ENCODE assay signal across 3 cellular contexts in genomic region chr1:32111789-32112188, GRCh38.
TF ChIP-seq lines count a peak whose summit lies in the region.

No MANE protein-coding gene starts in this region.

TF ChIP-seq in SK-N-SH, 30 proteins besides CTCF, POLR2A, EP300 and RAD21:
- no peak for TF ChIP-seq JUND (IDR thresholded peaks at IDR 0.05)
- TF ChIP-seq, protein P1, sequence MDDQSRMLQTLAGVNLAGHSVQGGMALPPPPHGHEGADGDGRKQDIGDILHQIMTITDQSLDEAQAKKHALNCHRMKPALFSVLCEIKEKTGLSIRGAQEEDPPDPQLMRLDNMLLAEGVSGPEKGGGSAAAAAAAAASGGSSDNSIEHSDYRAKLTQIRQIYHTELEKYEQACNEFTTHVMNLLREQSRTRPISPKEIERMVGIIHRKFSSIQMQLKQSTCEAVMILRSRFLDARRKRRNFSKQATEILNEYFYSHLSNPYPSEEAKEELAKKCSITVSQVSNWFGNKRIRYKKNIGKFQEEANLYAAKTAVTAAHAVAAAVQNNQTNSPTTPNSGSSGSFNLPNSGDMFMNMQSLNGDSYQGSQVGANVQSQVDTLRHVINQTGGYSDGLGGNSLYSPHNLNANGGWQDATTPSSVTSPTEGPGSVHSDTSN (IDR thresholded peaks at IDR 0.05) = peak; percentile 47; the same call in 1 of the 2 replicates

TF ChIP-seq in SK-N-SH treated with all-trans-retinoic acid at 6 μM for 48 hours, 23 proteins besides CTCF, POLR2A, EP300 and RAD21:
- TF ChIP-seq ESRRG (CRISPR knock-in tag; IDR thresholded peaks at IDR 0.05) = no peak
- no peak for TF ChIP-seq ISL1 (CRISPR knock-in tag; IDR thresholded peaks at IDR 0.05)
- no peak for TF ChIP-seq ZC3H10 (CRISPR knock-in tag; IDR thresholded peaks at IDR 0.05)
- TF ChIP-seq, protein P2, sequence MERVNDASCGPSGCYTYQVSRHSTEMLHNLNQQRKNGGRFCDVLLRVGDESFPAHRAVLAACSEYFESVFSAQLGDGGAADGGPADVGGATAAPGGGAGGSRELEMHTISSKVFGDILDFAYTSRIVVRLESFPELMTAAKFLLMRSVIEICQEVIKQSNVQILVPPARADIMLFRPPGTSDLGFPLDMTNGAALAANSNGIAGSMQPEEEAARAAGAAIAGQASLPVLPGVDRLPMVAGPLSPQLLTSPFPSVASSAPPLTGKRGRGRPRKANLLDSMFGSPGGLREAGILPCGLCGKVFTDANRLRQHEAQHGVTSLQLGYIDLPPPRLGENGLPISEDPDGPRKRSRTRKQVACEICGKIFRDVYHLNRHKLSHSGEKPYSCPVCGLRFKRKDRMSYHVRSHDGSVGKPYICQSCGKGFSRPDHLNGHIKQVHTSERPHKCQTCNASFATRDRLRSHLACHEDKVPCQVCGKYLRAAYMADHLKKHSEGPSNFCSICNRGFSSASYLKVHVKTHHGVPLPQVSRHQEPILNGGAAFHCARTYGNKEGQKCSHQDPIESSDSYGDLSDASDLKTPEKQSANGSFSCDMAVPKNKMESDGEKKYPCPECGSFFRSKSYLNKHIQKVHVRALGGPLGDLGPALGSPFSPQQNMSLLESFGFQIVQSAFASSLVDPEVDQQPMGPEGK (CRISPR knock-in tag; IDR thresholded peaks at IDR 0.05; ENCODE audit: borderline replicate concordance) = no peak
- TF ChIP-seq ZNF8 (CRISPR knock-in tag; IDR thresholded peaks at IDR 0.05) = no peak

TF ChIP-seq in GM12878, 131 proteins besides CTCF, POLR2A, EP300 and RAD21:
- TF ChIP-seq, protein P3, sequence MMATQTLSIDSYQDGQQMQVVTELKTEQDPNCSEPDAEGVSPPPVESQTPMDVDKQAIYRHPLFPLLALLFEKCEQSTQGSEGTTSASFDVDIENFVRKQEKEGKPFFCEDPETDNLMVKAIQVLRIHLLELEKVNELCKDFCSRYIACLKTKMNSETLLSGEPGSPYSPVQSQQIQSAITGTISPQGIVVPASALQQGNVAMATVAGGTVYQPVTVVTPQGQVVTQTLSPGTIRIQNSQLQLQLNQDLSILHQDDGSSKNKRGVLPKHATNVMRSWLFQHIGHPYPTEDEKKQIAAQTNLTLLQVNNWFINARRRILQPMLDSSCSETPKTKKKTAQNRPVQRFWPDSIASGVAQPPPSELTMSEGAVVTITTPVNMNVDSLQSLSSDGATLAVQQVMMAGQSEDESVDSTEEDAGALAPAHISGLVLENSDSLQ (IDR thresholded peaks at IDR 0.05) = peak; percentile 85
- no peak for TF ChIP-seq TCF7 (IDR thresholded peaks at IDR 0.05; ENCODE audit: borderline replicate concordance)
- TF ChIP-seq ZBTB33 (IDR thresholded peaks at IDR 0.05) = no peak
- no peak for TF ChIP-seq TAF1 (IDR thresholded peaks at IDR 0.05; ENCODE audit: borderline replicate concordance, low read depth, low read length)
- TF ChIP-seq, protein P4, sequence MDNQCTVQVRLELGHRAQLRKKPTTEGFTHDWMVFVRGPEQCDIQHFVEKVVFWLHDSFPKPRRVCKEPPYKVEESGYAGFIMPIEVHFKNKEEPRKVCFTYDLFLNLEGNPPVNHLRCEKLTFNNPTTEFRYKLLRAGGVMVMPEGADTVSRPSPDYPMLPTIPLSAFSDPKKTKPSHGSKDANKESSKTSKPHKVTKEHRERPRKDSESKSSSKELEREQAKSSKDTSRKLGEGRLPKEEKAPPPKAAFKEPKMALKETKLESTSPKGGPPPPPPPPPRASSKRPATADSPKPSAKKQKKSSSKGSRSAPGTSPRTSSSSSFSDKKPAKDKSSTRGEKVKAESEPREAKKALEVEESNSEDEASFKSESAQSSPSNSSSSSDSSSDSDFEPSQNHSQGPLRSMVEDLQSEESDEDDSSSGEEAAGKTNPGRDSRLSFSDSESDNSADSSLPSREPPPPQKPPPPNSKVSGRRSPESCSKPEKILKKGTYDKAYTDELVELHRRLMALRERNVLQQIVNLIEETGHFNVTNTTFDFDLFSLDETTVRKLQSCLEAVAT (IDR thresholded peaks at IDR 0.05) = no peak
- TF ChIP-seq, protein P1 (IDR thresholded peaks at IDR 0.05; ENCODE audit: insufficient replicate concordance, low read depth, low read length) = peak; percentile 72
